22 cellular contexts compared by ENCODE assay signal in genomic region chr10:32130788-32131187, GRCh38.
"Had no signal": no experiment of that assay in that cellular context is flagged by ENCODE, and none has a peak within 500 bp of the region (broad histone marks: within the 10 kb centered on the region; RNA-seq: fewer than 3 reads in every experiment).

No MANE protein-coding gene starts in this region.

- ATAC-seq: activated naive CD8-positive, alpha-beta T cell treated with anti-CD3 and anti-CD28 coated beads, Interleukin-2, amount 50 U/mL, for 24 hours; sciatic nerve had no signal

- H3K9me3 ChIP-seq: left ventricle myocardium inferior, thoracic aorta had no signal

- H3K36me3 ChIP-seq: cardiac muscle cell, left ventricle myocardium inferior, thoracic aorta had no signal

- H3K4me1 ChIP-seq: left ventricle myocardium inferior had no signal

- H3K4me3 ChIP-seq: cardiac muscle cell, left ventricle myocardium inferior, thoracic aorta had no signal

- H3K9me3 Mint-ChIP-seq: activated naive CD4-positive, alpha-beta T cell treated with anti-CD3 and anti-CD28 coated beads for 36 hours; activated naive CD8-positive, alpha-beta T cell treated with anti-CD3 and anti-CD28 coated beads, Interleukin-2, amount 50 U/mL, for 24 hours had no signal

- H3K27ac Mint-ChIP-seq: activated naive CD4-positive, alpha-beta T cell treated with anti-CD3 and anti-CD28 coated beads for 36 hours; activated naive CD8-positive, alpha-beta T cell treated with anti-CD3 and anti-CD28 coated beads, Interleukin-2, amount 50 U/mL, for 24 hours had no signal

- DNase-seq: activated CD4-positive, alpha-beta T cell treated with anti-CD3 and anti-CD28 coated beads for 4 hours; activated CD4-positive, alpha-beta T cell treated with anti-CD3 and anti-CD28 coated beads, Interleukin-2, amount 50 U/mL, for 48 hours; activated CD4-positive, CD25-positive, alpha-beta regulatory T cell; activated effector memory CD4-positive, alpha-beta T cell treated with Interleukin-2 at 50 U/mL for 16 hours; activated naive CD4-positive, alpha-beta T cell treated with anti-CD3 and anti-CD28 coated beads for 36 hours; activated naive CD8-positive, alpha-beta T cell treated with anti-CD3 and anti-CD28 coated beads, Interleukin-2, amount 50 U/mL, for 24 hours; activated T-cell treated with anti-CD3 and anti-CD28 coated beads, Interleukin-2, amount 50 U/mL, for 48 hours; erythroblast; foreskin fibroblast; hippocampal formation; kidney glomerular epithelial cell; left ventricle myocardium inferior; midbrain; occipital lobe; posterior cingulate gyrus; stimulated activated CD4-positive, alpha-beta T cell treated with anti-CD3 and anti-CD28 coated beads, Interleukin-2, amount 100 ng/mL, for 48 hours; stimulated activated CD8-positive, alpha-beta memory T cell treated with anti-CD3 and anti-CD28 coated beads, Interleukin-4, amount 100 ng/mL, for 48 hours; T-helper 1 cell; T1000 had no signal

- H3K27ac ChIP-seq: cardiac muscle cell, left ventricle myocardium inferior, thoracic aorta had no signal

- H3K27me3 ChIP-seq: cardiac muscle cell had no signal

- H3K4me3 Mint-ChIP-seq: activated naive CD4-positive, alpha-beta T cell treated with anti-CD3 and anti-CD28 coated beads for 36 hours; activated naive CD8-positive, alpha-beta T cell treated with anti-CD3 and anti-CD28 coated beads, Interleukin-2, amount 50 U/mL, for 24 hours had no signal
